1 cellular context compared by ENCODE assay signal in the genomic region with DNA sequence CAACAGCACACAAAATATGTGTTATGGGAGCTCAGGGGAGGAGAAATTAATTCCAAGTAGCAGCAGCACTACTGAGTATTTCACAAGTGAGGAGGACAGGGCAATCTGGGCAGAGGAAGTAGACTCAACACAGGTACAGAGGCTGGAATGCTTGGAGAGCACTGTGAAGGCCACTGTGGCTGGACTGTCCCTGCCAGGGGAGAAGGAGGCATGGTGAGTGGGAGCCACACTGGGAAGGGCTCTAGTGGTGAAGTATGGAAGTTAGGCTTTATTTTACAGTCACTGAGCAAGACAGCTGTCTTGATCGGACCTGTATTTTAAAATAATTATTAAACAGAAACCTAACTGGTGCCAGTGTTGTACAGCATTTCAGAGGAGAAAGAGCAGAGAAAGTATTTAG.
TF ChIP-seq lines count a peak whose summit lies in the region.

No MANE protein-coding gene starts in this region.

TF ChIP-seq in HEK293T, 16 proteins besides CTCF, POLR2A, EP300 and RAD21 (continued from another document):
- TF ChIP-seq, protein P1, sequence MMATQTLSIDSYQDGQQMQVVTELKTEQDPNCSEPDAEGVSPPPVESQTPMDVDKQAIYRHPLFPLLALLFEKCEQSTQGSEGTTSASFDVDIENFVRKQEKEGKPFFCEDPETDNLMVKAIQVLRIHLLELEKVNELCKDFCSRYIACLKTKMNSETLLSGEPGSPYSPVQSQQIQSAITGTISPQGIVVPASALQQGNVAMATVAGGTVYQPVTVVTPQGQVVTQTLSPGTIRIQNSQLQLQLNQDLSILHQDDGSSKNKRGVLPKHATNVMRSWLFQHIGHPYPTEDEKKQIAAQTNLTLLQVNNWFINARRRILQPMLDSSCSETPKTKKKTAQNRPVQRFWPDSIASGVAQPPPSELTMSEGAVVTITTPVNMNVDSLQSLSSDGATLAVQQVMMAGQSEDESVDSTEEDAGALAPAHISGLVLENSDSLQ (IDR thresholded peaks at IDR 0.05) = no peak
- no peak for TF ChIP-seq BHLHE40 (IDR thresholded peaks at IDR 0.05; ENCODE audit: borderline replicate concordance)
- no peak for TF ChIP-seq SP1 (IDR thresholded peaks at IDR 0.05)
- no peak for TF ChIP-seq TARDBP (IDR thresholded peaks at IDR 0.05)
- no peak for TF ChIP-seq SUZ12 (IDR thresholded peaks at IDR 0.05)
- no peak for TF ChIP-seq LEF1 (IDR thresholded peaks at IDR 0.05; ENCODE audit: borderline replicate concordance)
TF ChIP-seq in HEK293T: peak in this region for 0.
